27 cellular contexts compared by ENCODE assay signal in genomic region chr9:98826716-98827115, GRCh38.
"Had no signal": no experiment of that assay in that cellular context is flagged by ENCODE, and none has a peak within 500 bp of the region (broad histone marks: within the 10 kb centered on the region; RNA-seq: fewer than 3 reads in every experiment).

No MANE protein-coding gene starts in this region.

- H3K9me3 Mint-ChIP-seq: stimulated activated effector memory CD8-positive, alpha-beta T cell treated with anti-CD3 and anti-CD28 coated beads, Interleukin-12 subunit alpha, Interleukin-12 subunit beta, amount 100 ng/mL, for 72 hours; stimulated activated memory B cell treated with anti-CD40 and anti-IgM and Interleukin-4, amounts not matched to agents 10 μg/mL and 1 μg/mL and 100 μg/mL, for 72 hours; stimulated activated naive B cell treated with anti-CD40 and anti-IgM and Interleukin-4, amounts not matched to agents 10 μg/mL and 1 μg/mL and 100 μg/mL, for 72 hours; stimulated activated naive CD8-positive, alpha-beta T cell treated with anti-CD3 and anti-CD28 coated beads, Interleukin-15, amount 100 ng/mL, for 72 hours; stimulated activated naive CD8-positive, alpha-beta T cell treated with anti-CD3 and anti-CD28 coated beads, Interleukin-15, Interleukin-2, amounts not matched to agents 100 ng/mL and 50 ng/mL, for 24 hours had no signal

- ATAC-seq: stimulated activated effector memory CD8-positive, alpha-beta T cell treated with anti-CD3 and anti-CD28 coated beads, Interleukin-12 subunit alpha, Interleukin-12 subunit beta, amount 100 ng/mL, for 72 hours; stimulated activated memory B cell treated with anti-CD40 and anti-IgM and Interleukin-4, amounts not matched to agents 10 μg/mL and 1 μg/mL and 100 μg/mL, for 72 hours; stimulated activated naive B cell treated with anti-CD40 and anti-IgM and Interleukin-4, amounts not matched to agents 10 μg/mL and 1 μg/mL and 100 μg/mL, for 72 hours; stimulated activated naive CD8-positive, alpha-beta T cell treated with anti-CD3 and anti-CD28 coated beads, Interleukin-15, amount 100 ng/mL, for 72 hours; stimulated activated naive CD8-positive, alpha-beta T cell treated with anti-CD3 and anti-CD28 coated beads, Interleukin-15, Interleukin-2, amounts not matched to agents 100 U/mL and 50 U/mL, for 24 hours; upper lobe of right lung had no signal

- H3K27me3 ChIP-seq: stomach, suprapubic skin, testis, thyroid gland, tibial artery, tibial nerve, transverse colon, upper lobe of left lung, upper lobe of right lung, uterus, vagina had no signal

- H3K4me1 Mint-ChIP-seq: stimulated activated effector memory CD8-positive, alpha-beta T cell treated with anti-CD3 and anti-CD28 coated beads, Interleukin-12 subunit alpha, Interleukin-12 subunit beta, amount 100 ng/mL, for 72 hours; stimulated activated memory B cell treated with anti-CD40 and anti-IgM and Interleukin-4, amounts not matched to agents 10 μg/mL and 1 μg/mL and 100 μg/mL, for 72 hours; stimulated activated naive B cell treated with anti-CD40 and anti-IgM and Interleukin-4, amounts not matched to agents 10 μg/mL and 1 μg/mL and 100 μg/mL, for 72 hours; stimulated activated naive CD8-positive, alpha-beta T cell treated with anti-CD3 and anti-CD28 coated beads, Interleukin-15, amount 100 ng/mL, for 72 hours had no signal

- H3K27ac ChIP-seq: stomach, suprapubic skin, testis, thoracic aorta, thyroid gland, tibial artery, tibial nerve, transverse colon, upper lobe of left lung, upper lobe of right lung, uterus, vagina had no signal

- H3K4me1 ChIP-seq: suprapubic skin, testis, thyroid gland, tibial artery, tibial nerve, transverse colon, upper lobe of left lung, upper lobe of right lung, uterus, vagina had no signal

- H3K4me3 ChIP-seq: stomach, suprapubic skin, testis, thoracic aorta, thyroid gland, tibial artery, tibial nerve, transverse colon, upper lobe of left lung, upper lobe of right lung, uterus, vagina had no signal

- DNase-seq: stimulated activated CD4-positive, alpha-beta T cell treated with anti-CD3 and anti-CD28 coated beads, Interleukin-2, amount 100 ng/mL, for 48 hours; stimulated activated CD4-positive, alpha-beta T cell treated with anti-CD3 and anti-CD28 coated beads, Interleukin-4, amount 100 ng/mL, for 1 hour; stimulated activated CD4-positive, alpha-beta T cell treated with anti-CD3 and anti-CD28 coated beads, Interleukin-4, amount 100 ng/mL, for 24 hours; stimulated activated CD4-positive, alpha-beta T cell treated with anti-CD3 and anti-CD28 coated beads, Interleukin-4, amount 100 ng/mL, for 4 hours; stimulated activated CD8-positive, alpha-beta memory T cell treated with anti-CD3 and anti-CD28 coated beads, Interleukin-4, amount 100 ng/mL, for 48 hours; stimulated activated naive B cell treated with anti-CD40 and anti-IgM and Interleukin-4, amounts not matched to agents 10 μg/mL and 1 μg/mL and 100 μg/mL, for 72 hours; stimulated activated naive CD4-positive, alpha-beta T cell; stimulated activated naive CD4-positive, alpha-beta T cell treated with Interleukin-2 at 50 U/mL for 16 hours; stimulated activated naive CD8-positive, alpha-beta T cell treated with anti-CD3 and anti-CD28 coated beads, Interleukin-15, amount 100 ng/mL, for 72 hours; stimulated activated naive CD8-positive, alpha-beta T cell treated with anti-CD3 and anti-CD28 coated beads, Interleukin-15, Interleukin-2, amounts not matched to agents 100 U/mL and 50 U/mL, for 24 hours; stomach; substantia nigra; testis; thyroid gland; tibial artery; transverse colon; upper lobe of right lung; uterus had no signal

- H3K36me3 ChIP-seq: suprapubic skin, thoracic aorta, tibial artery, uterus, vagina had no signal

- H3K27me3 Mint-ChIP-seq: stimulated activated memory B cell treated with anti-CD40 and anti-IgM and Interleukin-4, amounts not matched to agents 10 μg/mL and 1 μg/mL and 100 μg/mL, for 72 hours; stimulated activated naive B cell treated with anti-CD40 and anti-IgM and Interleukin-4, amounts not matched to agents 10 μg/mL and 1 μg/mL and 100 μg/mL, for 72 hours; stimulated activated naive CD8-positive, alpha-beta T cell treated with anti-CD3 and anti-CD28 coated beads, Interleukin-15, amount 100 ng/mL, for 72 hours; stimulated activated naive CD8-positive, alpha-beta T cell treated with anti-CD3 and anti-CD28 coated beads, Interleukin-15, Interleukin-2, amounts not matched to agents 100 ng/mL and 50 ng/mL, for 24 hours; type B pancreatic cell had no signal

- H3K27ac Mint-ChIP-seq: stimulated activated effector memory CD8-positive, alpha-beta T cell treated with anti-CD3 and anti-CD28 coated beads, Interleukin-12 subunit alpha, Interleukin-12 subunit beta, amount 100 ng/mL, for 72 hours; stimulated activated memory B cell treated with anti-CD40 and anti-IgM and Interleukin-4, amounts not matched to agents 10 μg/mL and 1 μg/mL and 100 μg/mL, for 72 hours; stimulated activated naive B cell treated with anti-CD40 and anti-IgM and Interleukin-4, amounts not matched to agents 10 μg/mL and 1 μg/mL and 100 μg/mL, for 72 hours; stimulated activated naive CD8-positive, alpha-beta T cell treated with anti-CD3 and anti-CD28 coated beads, Interleukin-15, Interleukin-2, amounts not matched to agents 100 ng/mL and 50 ng/mL, for 24 hours; type B pancreatic cell had no signal

- H3K4me3 Mint-ChIP-seq: stimulated activated effector memory CD8-positive, alpha-beta T cell treated with anti-CD3 and anti-CD28 coated beads, Interleukin-12 subunit alpha, Interleukin-12 subunit beta, amount 100 ng/mL, for 72 hours; stimulated activated memory B cell treated with anti-CD40 and anti-IgM and Interleukin-4, amounts not matched to agents 10 μg/mL and 1 μg/mL and 100 μg/mL, for 72 hours; stimulated activated naive B cell treated with anti-CD40 and anti-IgM and Interleukin-4, amounts not matched to agents 10 μg/mL and 1 μg/mL and 100 μg/mL, for 72 hours; stimulated activated naive CD8-positive, alpha-beta T cell treated with anti-CD3 and anti-CD28 coated beads, Interleukin-15, amount 100 ng/mL, for 72 hours; stimulated activated naive CD8-positive, alpha-beta T cell treated with anti-CD3 and anti-CD28 coated beads, Interleukin-15, Interleukin-2, amounts not matched to agents 100 ng/mL and 50 ng/mL, for 24 hours; type B pancreatic cell had no signal

- H3K9me3 ChIP-seq: stomach, suprapubic skin, testis, thoracic aorta, thyroid gland, tibial artery, transverse colon, upper lobe of left lung, upper lobe of right lung, uterus, vagina had no signal
